In the genomic region with DNA sequence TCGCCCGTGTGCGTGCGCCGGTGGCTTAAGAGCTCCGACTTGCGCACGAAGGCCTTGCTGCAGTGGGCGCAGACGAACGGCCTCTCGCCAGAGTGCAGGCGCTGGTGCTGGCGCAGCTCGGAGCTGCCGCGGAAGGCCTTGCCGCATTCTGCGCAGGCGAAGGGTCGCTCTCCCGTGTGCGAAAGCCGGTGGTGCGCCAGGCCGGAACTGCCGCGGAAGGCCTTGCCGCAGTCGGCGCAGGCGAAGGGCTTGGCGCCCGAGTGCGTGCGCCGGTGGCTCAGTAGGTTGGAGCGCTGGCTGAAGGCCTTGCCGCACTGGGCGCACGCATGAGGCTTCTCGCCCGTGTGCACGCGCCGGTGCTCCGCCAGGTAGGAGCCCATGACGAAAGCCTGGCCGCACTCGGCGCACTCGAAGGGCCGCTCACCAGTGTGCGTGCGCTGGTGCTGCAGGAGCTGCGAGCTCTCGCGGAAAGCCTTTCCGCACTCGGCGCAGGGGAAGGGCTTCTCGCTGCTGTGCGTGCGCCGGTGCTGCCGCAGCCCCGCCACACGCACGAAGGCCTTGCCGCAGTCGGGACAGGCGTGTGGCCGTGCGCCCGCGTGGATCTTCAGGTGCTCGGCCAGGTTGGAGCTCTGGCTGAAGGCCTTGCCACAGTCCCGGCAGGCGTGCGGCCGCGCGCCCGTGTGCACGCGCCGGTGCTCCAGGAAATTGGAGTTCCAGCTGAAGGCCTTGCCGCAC, we compare ENCODE assay signal across 1 cellular context.
TF ChIP-seq lines count a peak whose summit lies in the region.

No MANE protein-coding gene starts in this region.

TF ChIP-seq in H1, 55 proteins besides CTCF, POLR2A, EP300 and RAD21:
- TF ChIP-seq NANOG (IDR thresholded peaks at IDR 0.05; ENCODE audit: insufficient read depth, low read depth, low read length, poor library complexity, severe bottlenecking): no peak
- no peak for TF ChIP-seq FOSL1 (IDR thresholded peaks at IDR 0.05; ENCODE audit: insufficient read depth, low read depth, low read length)
- no peak for TF ChIP-seq SIRT6 (IDR thresholded peaks at IDR 0.05; ENCODE audit: low read length)
- no peak for TF ChIP-seq SIX5 (IDR thresholded peaks at IDR 0.05; ENCODE audit: low read depth, low read length)
- no peak for TF ChIP-seq SUZ12 (IDR thresholded peaks at IDR 0.05; ENCODE audit: low read length)
- TF ChIP-seq ZNF274 (IDR thresholded peaks at IDR 0.05; ENCODE audit: borderline replicate concordance, extremely low read depth, low read length): no peak
- TF ChIP-seq YY1 (IDR thresholded peaks at IDR 0.05; ENCODE audit: low read depth, low read length): no peak
- no peak for TF ChIP-seq PHF8 (conservative IDR thresholded peaks at IDR 0.05; ENCODE audit: low read depth, low read length)
- no peak for TF ChIP-seq CHD1 (IDR thresholded peaks at IDR 0.05; ENCODE audit: low read depth, low read length)
- TF ChIP-seq KDM4A (IDR thresholded peaks at IDR 0.05; ENCODE audit: low read depth, low read length, severe bottlenecking): no peak
- no peak for TF ChIP-seq TCF12 (IDR thresholded peaks at IDR 0.05; ENCODE audit: low read depth, low read length)
- TF ChIP-seq USF2 (IDR thresholded peaks at IDR 0.05; ENCODE audit: low read length): no peak
- TF ChIP-seq SIN3A (conservative IDR thresholded peaks at IDR 0.05 in 1 of 2, IDR thresholded peaks at IDR 0.05 in 1 of 2; ENCODE audit: low read depth in 1 of 2, low read length in 2 of 2): no peak
- no peak for TF ChIP-seq EZH2 (IDR thresholded peaks at IDR 0.05; ENCODE audit: low read depth, low read length, severe bottlenecking)
- TF ChIP-seq, protein P1, sequence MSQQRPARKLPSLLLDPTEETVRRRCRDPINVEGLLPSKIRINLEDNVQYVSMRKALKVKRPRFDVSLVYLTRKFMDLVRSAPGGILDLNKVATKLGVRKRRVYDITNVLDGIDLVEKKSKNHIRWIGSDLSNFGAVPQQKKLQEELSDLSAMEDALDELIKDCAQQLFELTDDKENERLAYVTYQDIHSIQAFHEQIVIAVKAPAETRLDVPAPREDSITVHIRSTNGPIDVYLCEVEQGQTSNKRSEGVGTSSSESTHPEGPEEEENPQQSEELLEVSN (IDR thresholded peaks at IDR 0.05): no peak
- TF ChIP-seq BRCA1 (IDR thresholded peaks at IDR 0.05; ENCODE audit: low read depth, low read length): no peak
- TF ChIP-seq RXRA (IDR thresholded peaks at IDR 0.05; ENCODE audit: insufficient read depth, low read depth, low read length): no peak
- TF ChIP-seq, protein P2, sequence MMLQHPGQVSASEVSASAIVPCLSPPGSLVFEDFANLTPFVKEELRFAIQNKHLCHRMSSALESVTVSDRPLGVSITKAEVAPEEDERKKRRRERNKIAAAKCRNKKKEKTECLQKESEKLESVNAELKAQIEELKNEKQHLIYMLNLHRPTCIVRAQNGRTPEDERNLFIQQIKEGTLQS (IDR thresholded peaks at IDR 0.05; ENCODE audit: insufficient read depth, low read depth, low read length): no peak
- no peak for TF ChIP-seq BCL11A (IDR thresholded peaks at IDR 0.05; ENCODE audit: low read depth in 2 of 2, low read length in 2 of 2)
- no peak for TF ChIP-seq CEBPB (IDR thresholded peaks at IDR 0.05; ENCODE audit: low read depth, low read length)
TF ChIP-seq in H1: peak in this region for 0.
